Comparison of ENCODE assay signal across 7 cellular contexts in the genomic region with DNA sequence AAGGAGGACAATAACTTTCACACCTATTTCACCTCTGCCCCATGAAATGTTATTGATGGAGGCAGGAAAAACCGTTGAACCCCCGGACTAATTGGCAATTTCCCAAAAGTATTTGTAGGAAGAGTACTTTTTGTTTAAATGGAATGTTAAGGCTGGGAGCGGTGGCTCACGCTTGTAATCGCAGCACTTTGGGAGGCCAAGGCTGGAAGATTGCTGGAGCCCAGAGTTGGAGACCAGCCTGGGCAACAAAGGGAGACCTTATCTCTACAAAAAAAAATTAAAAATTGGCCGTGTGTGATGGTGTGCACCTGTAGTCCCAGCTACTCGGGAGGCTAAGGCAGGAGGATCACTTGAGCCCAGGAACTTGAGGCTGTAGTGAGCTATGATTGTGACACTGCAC. TPM values are rescaled to one million over a fixed set of nuclear protein-coding genes. Genes with fewer than 3 reads are reported as not detected.
A peak's percentile ranks its signal among the peaks of the same experiment; 100 is the strongest.
DNase-seq lines count a peak whose midpoint lies in the region; ATAC-seq and TF ChIP-seq lines count a peak whose summit lies in the region.

No MANE protein-coding gene starts in this region.

- no peaks in the 10 kb centered on the region for H3K36me3 ChIP-seq in gastroesophageal sphincter

- 46 to 54% methylated on average over 5 to 7 of the region's 7 CpGs for WGBS in gastroesophageal sphincter (ENCODE audit: low coverage in 1 of 2), 2 donors

- H3K4me3 ChIP-seq in HL-60 (replicated peaks; ENCODE audit: insufficient read depth, low read length) = no peak overlapping the region
- peak overlapping the region; percentile 17 to 52 for H3K4me3 ChIP-seq in gastroesophageal sphincter

- no peaks in the 10 kb centered on the region for H3K36me3 Mint-ChIP-seq in activated T-helper 17 cell treated with anti-CD3 and anti-CD28 coated beads, Interleukin-2, amount 50 U/mL, for 72 hours (ENCODE audit: low read depth)
- H3K36me3 Mint-ChIP-seq in stimulated activated memory B cell treated with anti-CD40 and anti-IgM and Interleukin-4, amounts not matched to agents 10 μg/mL and 1 μg/mL and 100 μg/mL, for 72 hours = no peaks in the 10 kb centered on the region

- no peak for TF ChIP-seq POLR2A in gastroesophageal sphincter (IDR thresholded peaks at IDR 0.05)

- no peak for TF ChIP-seq EP300 in gastroesophageal sphincter (IDR thresholded peaks at IDR 0.05)

- no peaks in the 10 kb centered on the region for H3K9me3 Mint-ChIP-seq in activated T-helper 17 cell treated with anti-CD3 and anti-CD28 coated beads, Interleukin-2, amount 50 U/mL, for 72 hours
- H3K9me3 Mint-ChIP-seq in stimulated activated memory B cell treated with anti-CD40 and anti-IgM and Interleukin-4, amounts not matched to agents 10 μg/mL and 1 μg/mL and 100 μg/mL, for 72 hours = peaks cover 3% of the 10 kb centered on the region

- H3K27me3 ChIP-seq in HL-60 (ENCODE audit: insufficient read depth, poor library complexity, severe bottlenecking) = no peaks in the 10 kb centered on the region
- H3K27me3 ChIP-seq in gastroesophageal sphincter = no peaks in the 10 kb centered on the region

- H3K4me1 Mint-ChIP-seq in activated T-helper 17 cell treated with anti-CD3 and anti-CD28 coated beads, Interleukin-2, amount 50 U/mL, for 72 hours = no peaks in the 10 kb centered on the region
- peaks cover 12% of the 10 kb centered on the region for H3K4me1 Mint-ChIP-seq in stimulated activated memory B cell treated with anti-CD40 and anti-IgM and Interleukin-4, amounts not matched to agents 10 μg/mL and 1 μg/mL and 100 μg/mL, for 72 hours

- H3K4me1 ChIP-seq in gastroesophageal sphincter = peaks cover 0 to 20% (median 3%) of the 10 kb centered on the region in 3 donors

- peak overlapping the region; percentile 86 for H3K27ac ChIP-seq in HL-60 (replicated peaks)
- H3K27ac ChIP-seq in gastroesophageal sphincter = peak overlapping the region in 3 of 4 donors; percentile 79 to 83 (median 80)

- no peaks in the 10 kb centered on the region for H3K9me3 ChIP-seq in gastroesophageal sphincter

- DNase-seq in HL-60 (ENCODE audit: low read depth in 1 of 2, low spot score in 1 of 2) (no peak), C1 segment of cervical spinal cord (lab: John Stamatoyannopoulos, UW) (no peak), superior temporal gyrus (ENCODE audit: extremely low spot score) (no peak), omental fat pad (ENCODE audit: low spot score) (no peak)

- H3K27ac Mint-ChIP-seq in activated T-helper 17 cell treated with anti-CD3 and anti-CD28 coated beads, Interleukin-2, amount 50 U/mL, for 72 hours = peak overlapping the region; percentile 95
- peak overlapping the region; percentile 92 for H3K27ac Mint-ChIP-seq in stimulated activated memory B cell treated with anti-CD40 and anti-IgM and Interleukin-4, amounts not matched to agents 10 μg/mL and 1 μg/mL and 100 μg/mL, for 72 hours

- H3K4me3 Mint-ChIP-seq in activated T-helper 17 cell treated with anti-CD3 and anti-CD28 coated beads, Interleukin-2, amount 50 U/mL, for 72 hours = peak overlapping the region; percentile 85
- peak overlapping the region; percentile 84 for H3K4me3 Mint-ChIP-seq in stimulated activated memory B cell treated with anti-CD40 and anti-IgM and Interleukin-4, amounts not matched to agents 10 μg/mL and 1 μg/mL and 100 μg/mL, for 72 hours

- no peak for TF ChIP-seq CTCF in HL-60 (IDR thresholded peaks at IDR 0.05; ENCODE audit: insufficient read depth, low read length)
- TF ChIP-seq CTCF in gastroesophageal sphincter (IDR thresholded peaks at IDR 0.05) = no peak
- no peak for TF ChIP-seq CTCF in omental fat pad (IDR thresholded peaks at IDR 0.05)

- no peak for ATAC-seq in activated T-helper 17 cell treated with anti-CD3 and anti-CD28 coated beads, Interleukin-2, amount 50 U/mL, for 72 hours (replicated peaks)
- ATAC-seq in gastroesophageal sphincter (no peak), omental fat pad (ENCODE audit: low FRiP score) (no peak)
- ATAC-seq in stimulated activated memory B cell treated with anti-CD40 and anti-IgM and Interleukin-4, amounts not matched to agents 10 μg/mL and 1 μg/mL and 100 μg/mL, for 72 hours = no peak

- H3K27me3 Mint-ChIP-seq in activated T-helper 17 cell treated with anti-CD3 and anti-CD28 coated beads, Interleukin-2, amount 50 U/mL, for 72 hours = no peaks in the 10 kb centered on the region
- no peaks in the 10 kb centered on the region for H3K27me3 Mint-ChIP-seq in stimulated activated memory B cell treated with anti-CD40 and anti-IgM and Interleukin-4, amounts not matched to agents 10 μg/mL and 1 μg/mL and 100 μg/mL, for 72 hours

RNA-seq across cellular contexts. Expression of a gene that starts 26.0 kb away (rescaled TPM):
- total RNA-seq in activated T-helper 17 cell treated with anti-CD3 and anti-CD28 coated beads, Interleukin-2, amount 50 U/mL, for 72 hours = 10 to 100 TPM; 17.4 to 27.2 TPM
- total RNA-seq in gastroesophageal sphincter = 10 to 100 TPM; 13.2 to 35.2 (median 20.5) TPM
- 10 to 100 TPM; 23.5 to 73.6 (median 52.3) TPM for total RNA-seq in omental fat pad
